ENCODE assay signal across 13 cellular contexts in the genomic region with DNA sequence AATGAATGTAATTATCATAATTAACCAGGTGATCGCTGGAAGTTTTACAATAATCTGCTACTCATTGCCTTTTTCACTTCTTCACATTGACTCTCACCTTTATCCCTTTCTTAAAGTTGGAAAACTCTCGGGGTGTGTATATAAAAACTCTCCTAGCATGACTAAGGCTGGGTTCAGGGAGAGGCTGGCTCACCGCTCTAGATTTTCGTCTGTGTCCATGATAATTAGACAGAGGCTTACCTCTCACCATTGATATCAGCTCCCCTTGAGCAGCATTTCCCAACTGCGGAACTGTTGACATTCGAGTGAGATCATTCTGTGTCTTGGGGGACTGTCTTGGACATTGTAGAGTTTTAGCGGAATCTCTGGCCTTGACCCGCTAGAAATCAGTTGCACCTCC. TPM values are rescaled to one million over a fixed set of nuclear protein-coding genes. Genes with fewer than 3 reads are reported as not detected.
DNase-seq lines count a peak whose midpoint lies in the region; ATAC-seq and TF ChIP-seq lines count a peak whose summit lies in the region.
"Had no signal": no experiment of that assay in that cellular context is flagged by ENCODE, and none has a peak within 500 bp of the region (broad histone marks: within the 10 kb centered on the region; RNA-seq: fewer than 3 reads in every experiment).

No MANE protein-coding gene starts in this region.

- no peak overlapping the region for H3K4me2 ChIP-seq in osteoblast (ENCODE audit: insufficient read depth, low read length)
- H3K4me2 ChIP-seq in trophoblast cell (ENCODE audit: low read length), result no peak overlapping the region

- TF ChIP-seq POLR2A in upper lobe of left lung (IDR thresholded peaks at IDR 0.05), result no peak

- no peak overlapping the region for H2BK5ac ChIP-seq in trophoblast cell (ENCODE audit: low read depth, low read length, poor library complexity)

- H3K36me3 ChIP-seq in SK-N-MC (ENCODE audit: insufficient read depth, low read length) (peaks cover 13% of the 10 kb centered on the region), osteoblast (ENCODE audit: insufficient read depth, low read length) (peaks cover 27% of the 10 kb centered on the region), upper lobe of left lung (no peaks in the 10 kb centered on the region), trophoblast cell (ENCODE audit: control insufficient read depth in 1 of 2, insufficient read depth in 2 of 2, low read length in 2 of 2) (no peaks in the 10 kb centered on the region)

- H3K18ac ChIP-seq in trophoblast cell (ENCODE audit: low read length), result no peak overlapping the region

- H3K4me3 ChIP-seq in SK-N-MC, result no peak overlapping the region
- no peak overlapping the region for H3K4me3 ChIP-seq in epithelial cell of esophagus (ENCODE audit: low read length)
- H3K4me3 ChIP-seq in osteoblast (ENCODE audit: insufficient read depth, low read length), result no peak overlapping the region
- H3K4me3 ChIP-seq in upper lobe of left lung, result no peak overlapping the region
- no peak overlapping the region for H3K4me3 ChIP-seq in trophoblast cell (ENCODE audit: low read depth, low read length)
- H3K4me3 ChIP-seq: BLaER1 treated with 17β-estradiol and CSF1 and Interleukin-3, amounts not matched to agents 10 nM and 100 nM; SJSA1; testis had no signal

- no peak overlapping the region for H3K14ac ChIP-seq in trophoblast cell (ENCODE audit: low read length)

- peaks cover 32% of the 10 kb centered on the region for H4K20me1 ChIP-seq in osteoblast (ENCODE audit: insufficient read depth, low read length)

- H3K9ac ChIP-seq in SK-N-MC (ENCODE audit: insufficient read length), result no peak overlapping the region
- no peak overlapping the region for H3K9ac ChIP-seq in trophoblast cell (ENCODE audit: low read length)

- H2BK120ac ChIP-seq in trophoblast cell (ENCODE audit: insufficient read depth, low read length, poor library complexity), result no peak overlapping the region

- H2BK12ac ChIP-seq in trophoblast cell (ENCODE audit: low read length), result no peak overlapping the region

- no peak for TF ChIP-seq CTCF in epithelial cell of esophagus (IDR thresholded peaks at IDR 0.05; ENCODE audit: insufficient read depth, low read depth, low read length, missing control alignments)
- TF ChIP-seq CTCF in osteoblast (IDR thresholded peaks at IDR 0.05; ENCODE audit: extremely low read depth, low read depth, low read length), result no peak
- TF ChIP-seq CTCF in upper lobe of left lung (IDR thresholded peaks at IDR 0.05), result no peak

- H3K4me1 ChIP-seq in osteoblast (ENCODE audit: insufficient read depth, low read length) (peaks cover 76% of the 10 kb centered on the region), upper lobe of left lung (peaks cover 85 to 94% (median 90%) of the 10 kb centered on the region in 4 donors), trophoblast cell (ENCODE audit: control insufficient read depth in 1 of 2, insufficient read depth in 2 of 2, low read length in 2 of 2) (peaks cover 10 to 12% of the 10 kb centered on the region in 2 experiments)

- H4K91ac ChIP-seq in trophoblast cell (ENCODE audit: low read depth, low read length), result no peak overlapping the region

- no peak overlapping the region for H4K12ac ChIP-seq in trophoblast cell (ENCODE audit: low read depth, low read length)

- TF ChIP-seq EP300 in upper lobe of left lung (IDR thresholded peaks at IDR 0.05), result no peak

- peak overlapping the region; percentile 54; the same call in 1 of the 2 replicates for H3K27ac ChIP-seq in SK-N-MC
- peak overlapping the region; percentile 94 for H3K27ac ChIP-seq in osteoblast (ENCODE audit: low read depth, low read length)
- peak overlapping the region; percentile 47 to 89 (median 76) for H3K27ac ChIP-seq in upper lobe of left lung
- H3K27ac ChIP-seq in trophoblast cell (ENCODE audit: low read depth, low read length), result no peak overlapping the region
- H3K27ac ChIP-seq: BLaER1 treated with 17β-estradiol and CSF1 and Interleukin-3, amounts not matched to agents 10 nM and 100 nM; SJSA1 had no signal

- DNase-seq in SK-N-MC (ENCODE audit: low read depth, low spot score), result no peak
- DNase-seq in epithelial cell of esophagus (ENCODE audit: low read depth), result peak; percentile 59
- no peak for DNase-seq in osteoblast (ENCODE audit: insufficient read length, low spot score, missing footprints)
- DNase-seq in upper lobe of left lung, result no peak
- DNase-seq in anterior cingulate cortex (lab: John Stamatoyannopoulos, UW), result no peak
- DNase-seq in trophoblast cell, result no peak
- DNase-seq in NCI-H524 (lab: John Stamatoyannopoulos, UW), result no peak
- DNase-seq: central memory CD4-positive, alpha-beta T cell; NCI-H2081 treated with DMSO at 0.1 percent for 48 hours had no signal

- H3K9me3 ChIP-seq in SK-N-MC (ENCODE audit: low read depth, low read length) (no peaks in the 10 kb centered on the region), osteoblast (ENCODE audit: low read depth, low read length) (no peaks in the 10 kb centered on the region), upper lobe of left lung (no peaks in the 10 kb centered on the region), trophoblast cell (ENCODE audit: insufficient read depth, low read depth, low read length) (no peaks in the 10 kb centered on the region)
- H3K9me3 ChIP-seq: BLaER1 treated with 17β-estradiol and CSF1 and Interleukin-3, amounts not matched to agents 10 nM and 100 nM; SJSA1; testis had no signal

- H3K79me2 ChIP-seq in osteoblast (ENCODE audit: insufficient read depth, low read length) (peaks cover 97% of the 10 kb centered on the region), trophoblast cell (ENCODE audit: control insufficient read depth, insufficient read depth, low read length, poor library complexity) (no peaks in the 10 kb centered on the region)

- H3K79me1 ChIP-seq in trophoblast cell (ENCODE audit: low read length), result no peaks in the 10 kb centered on the region

- H3K4ac ChIP-seq in trophoblast cell (ENCODE audit: low read depth, low read length), result no peak overlapping the region

- H3K23ac ChIP-seq in trophoblast cell (ENCODE audit: low read length), result no peak overlapping the region

- H2AK5ac ChIP-seq in trophoblast cell (ENCODE audit: low read length), result no peak overlapping the region

- H4K8ac ChIP-seq in trophoblast cell (ENCODE audit: low read depth, low read length), result no peak overlapping the region

- WGBS in upper lobe of left lung, 2 donors, result 56 to 71% methylated on average over 6 to 8 of the region's 8 CpGs
- no CpG with 5 or more reads among the region's 8 CpGs for WGBS in trophoblast cell (ENCODE audit: extremely low coverage, insufficient coverage, insufficient read length)

- H3K27me3 ChIP-seq in osteoblast (ENCODE audit: insufficient read depth, low read length), result no peaks in the 10 kb centered on the region
- H3K27me3 ChIP-seq in upper lobe of left lung, result no peaks in the 10 kb centered on the region
- H3K27me3 ChIP-seq in trophoblast cell (ENCODE audit: insufficient read depth, low read length), result peaks cover 51% of the 10 kb centered on the region
- H3K27me3 ChIP-seq: BLaER1 treated with 17β-estradiol and CSF1 and Interleukin-3, amounts not matched to agents 10 nM and 100 nM; SJSA1; testis had no signal

- ATAC-seq in upper lobe of left lung (ENCODE audit: low FRiP score in 2 of 2), result peak in 1 of 2 donors; percentile 18

- H2AFZ ChIP-seq in osteoblast (ENCODE audit: low read length) (no peak overlapping the region), trophoblast cell (ENCODE audit: insufficient read depth, low read length, poor library complexity) (no peak overlapping the region)

RNA-seq across cellular contexts. Expression of a gene that starts 39.4 kb away (rescaled TPM):
- total RNA-seq in osteoblast (114 and 122 TPM in 2 replicates), upper lobe of left lung (100 to 1,000 TPM in 3 of 6 donors, 10 to 100 TPM in 3; 64.0 to 188 (median 107) TPM)
- 0.03 and 0.04 TPM in 2 replicates for polyA plus RNA-seq in trophoblast cell (2013)
- total RNA-seq: epithelial cell of proximal tubule had no signal
